ENCODE assay signal across 9 cellular contexts in genomic region chr19:49340069-49340864, GRCh38. TPM values are rescaled to one million over a fixed set of nuclear protein-coding genes. Genes with fewer than 3 reads are reported as not detected.
DNase-seq lines count a peak whose midpoint lies in the region; ATAC-seq and TF ChIP-seq lines count a peak whose summit lies in the region.
"Had no signal": no experiment of that assay in that cellular context is flagged by ENCODE, and none has a peak within 500 bp of the region (broad histone marks: within the 10 kb centered on the region; RNA-seq: fewer than 3 reads in every experiment).

No MANE protein-coding gene starts in this region.

- no peak overlapping the region for H3K4me2 ChIP-seq in SK-N-SH

- POLR2A ChIA-PET in SK-N-SH (lab: Yijun Ruan, JAX) = no interaction called here

- H3K36me3 ChIP-seq in CD4-positive, CD25-positive, alpha-beta regulatory T cell (ENCODE audit: control insufficient read depth, insufficient read depth, low read length) = peaks cover 14% of the 10 kb centered on the region
- H3K36me3 ChIP-seq in SK-N-MC (ENCODE audit: insufficient read depth, low read length) = peaks cover 47% of the 10 kb centered on the region
- peaks cover 3 to 23% (median 7%) of the 10 kb centered on the region in 3 donors for H3K36me3 ChIP-seq in skeletal muscle tissue (ENCODE audit: control insufficient read depth in 3 of 3, insufficient read depth in 3 of 3, low read length in 3 of 3)
- peaks cover 21 to 23% of the 10 kb centered on the region in 2 experiments for H3K36me3 ChIP-seq in SK-N-SH (replicated peaks in 1 of 2; ENCODE audit: control insufficient read depth in 1 of 2, insufficient read depth in 2 of 2, low read length in 1 of 2)

- H2AFZ ChIP-seq in SK-N-SH (ENCODE audit: low read depth) = no peak overlapping the region

- no peak for TF ChIP-seq CTCF in SK-N-SH (IDR thresholded peaks at IDR 0.05)

- H3K4me1 ChIP-seq in CD4-positive, CD25-positive, alpha-beta regulatory T cell (ENCODE audit: control insufficient read depth, insufficient read depth, low read length, poor library complexity, severe bottlenecking) = peaks cover 33% of the 10 kb centered on the region
- H3K4me1 ChIP-seq in skeletal muscle tissue (ENCODE audit: control insufficient read depth in 3 of 3, insufficient read depth in 3 of 3, low read length in 3 of 3) (peaks cover 12 to 17% (median 13%) of the 10 kb centered on the region in 3 donors), SK-N-SH (ENCODE audit: control insufficient read depth in 1 of 2, insufficient read depth in 2 of 2, low read depth in 1 of 2, low read length in 1 of 2) (peaks cover 0 to 6% of the 10 kb centered on the region in 2 experiments; a peak in 1 of 4 replicates)

- H3K9me3 ChIP-seq in CD4-positive, CD25-positive, alpha-beta regulatory T cell (ENCODE audit: control insufficient read depth in 2 of 2, low read length in 2 of 2) = no peaks in the 10 kb centered on the region
- H3K9me3 ChIP-seq in SK-N-MC (ENCODE audit: low read depth, low read length) (no peaks in the 10 kb centered on the region), skeletal muscle tissue (ENCODE audit: control insufficient read depth in 3 of 3, low read length in 3 of 3) (no peaks in the 10 kb centered on the region), SK-N-SH (no peaks in the 10 kb centered on the region)

- no peak overlapping the region for H3K4me3 ChIP-seq in CD4-positive, CD25-positive, alpha-beta regulatory T cell (ENCODE audit: low read depth, low read length)
- H3K4me3 ChIP-seq in SK-N-MC = peak overlapping the region; percentile 76
- H3K4me3 ChIP-seq in skeletal muscle tissue (ENCODE audit: low read length in 3 of 3) = peak overlapping the region; percentile 51 to 61 (median 56)
- H3K4me3 ChIP-seq in SK-N-SH (ENCODE audit: low read depth in 2 of 2, low read length in 1 of 2) = no peak overlapping the region

- H3K9ac ChIP-seq in SK-N-MC (ENCODE audit: insufficient read length) (peak overlapping the region; percentile 49), skeletal muscle tissue (ENCODE audit: low read depth in 1 of 3, low read length in 3 of 3) (peak overlapping the region in 2 of 3 donors; percentile 2 to 45), SK-N-SH (no peak overlapping the region)

- H4K20me1 ChIP-seq in SK-N-SH (ENCODE audit: insufficient read depth) = peaks cover 2% of the 10 kb centered on the region; the same call in 1 of the 2 replicates

- WGBS in SK-N-SH (ENCODE audit: low lambda C conversion rate) = 61% methylated on average over 36 of the region's 36 CpGs

- peak; percentile 11 for TF ChIP-seq POLR2A in GM19099 (IDR thresholded peaks at IDR 0.05; ENCODE audit: extremely low read depth, insufficient read length, low read depth)

- H3K79me2 ChIP-seq in SK-N-SH (ENCODE audit: insufficient read depth) = no peaks in the 10 kb centered on the region

- peaks cover 5 to 48% (median 23%) of the 10 kb centered on the region in 4 donors for H3K4me1 Mint-ChIP-seq in CD4-positive, CD25-positive, alpha-beta regulatory T cell

- H3K27me3 ChIP-seq in CD4-positive, CD25-positive, alpha-beta regulatory T cell (ENCODE audit: control insufficient read depth, insufficient read depth, low read length) = no peaks in the 10 kb centered on the region
- peaks cover 0 to 16% (median 11%) of the 10 kb centered on the region in 3 donors for H3K27me3 ChIP-seq in skeletal muscle tissue (ENCODE audit: control insufficient read depth in 3 of 3, insufficient read depth in 3 of 3, low read length in 3 of 3)
- no peaks in the 10 kb centered on the region for H3K27me3 ChIP-seq in SK-N-SH (ENCODE audit: insufficient read depth)

- H3K9me3 Mint-ChIP-seq in CD4-positive, CD25-positive, alpha-beta regulatory T cell = peaks cover 0 to 1% (median 0%) of the 10 kb centered on the region in 7 donors

- H3F3A ChIP-seq in SK-N-SH (replicated peaks; ENCODE audit: insufficient read depth) = no peaks in the 10 kb centered on the region

- intact Hi-C loops in left ventricle myocardium superior (cut with micrococcal nuclease) = no loop called here

- TF ChIP-seq EP300 in SK-N-SH (IDR thresholded peaks at IDR 0.05; ENCODE audit: borderline replicate concordance in 1 of 2, low read depth in 1 of 2, low read length in 1 of 2) = no peak

- H3K4me3 Mint-ChIP-seq in CD4-positive, CD25-positive, alpha-beta regulatory T cell = peak overlapping the region in 2 of 4 donors; percentile 43 to 50

- no peak overlapping the region for H3K27ac ChIP-seq in CD4-positive, CD25-positive, alpha-beta regulatory T cell (ENCODE audit: insufficient read depth, low read length, poor library complexity, severe bottlenecking)
- H3K27ac ChIP-seq in SK-N-MC (peak overlapping the region; percentile 95), skeletal muscle tissue (ENCODE audit: low read depth, low read length) (peak overlapping the region; percentile 71), SK-N-SH (ENCODE audit: low read depth in 2 of 2, low read length in 1 of 2) (no peak overlapping the region)
- H3K27ac ChIP-seq: foreskin keratinocyte had no signal

- no peak for DNase-seq in CD4-positive, CD25-positive, alpha-beta regulatory T cell
- peak; percentile 44 for DNase-seq in SK-N-MC (ENCODE audit: low read depth, low spot score)
- DNase-seq in left ventricle myocardium superior = peak; percentile 79
- no peak for DNase-seq in SK-N-SH

- no peaks in the 10 kb centered on the region for H3K9me2 ChIP-seq in SK-N-SH

- no peak for ATAC-seq in CD4-positive, CD25-positive, alpha-beta regulatory T cell (ENCODE audit: low read depth in 2 of 2)
- ATAC-seq in HG03378 (IDR thresholded peaks at IDR 0.05; ENCODE audit: unreplicated experiment) = peak; percentile 56
- peak; percentile 42 for ATAC-seq in left ventricle myocardium superior
- no peak for ATAC-seq in SK-N-SH treated with all-trans-retinoic acid at 6 μM for 48 hours

- H3K27me3 Mint-ChIP-seq in CD4-positive, CD25-positive, alpha-beta regulatory T cell = no peaks in the 10 kb centered on the region

- peak overlapping the region in 2 of 3 donors; percentile 59 to 80 for H3K27ac Mint-ChIP-seq in CD4-positive, CD25-positive, alpha-beta regulatory T cell

- no peak for TF ChIP-seq RAD21 in SK-N-SH (IDR thresholded peaks at IDR 0.05; ENCODE audit: low read length)

- H3K36me3 Mint-ChIP-seq in CD4-positive, CD25-positive, alpha-beta regulatory T cell = peaks cover 42% of the 10 kb centered on the region

- CTCF ChIA-PET in SK-N-SH (lab: Yijun Ruan, JAX) = interaction anchor here (0.5 kb wide), 1 partner anchor 595 kb away, joined by 3 read pairs; no protein-coding TSS in a partner anchor

TF ChIP-seq in SK-N-SH, 30 proteins besides CTCF, POLR2A, EP300 and RAD21 (continues in another document):
- no peak for TF ChIP-seq MXI1 (IDR thresholded peaks at IDR 0.05; ENCODE audit: low read depth, low read length)
- no peak for TF ChIP-seq YY1 (IDR thresholded peaks at IDR 0.05; ENCODE audit: low read depth)
- no peak for TF ChIP-seq NFIC (IDR thresholded peaks at IDR 0.05; ENCODE audit: borderline replicate concordance)
- no peak for TF ChIP-seq NRF1 (IDR thresholded peaks at IDR 0.05; ENCODE audit: low read depth, low read length)

TF ChIP-seq in SK-N-SH treated with all-trans-retinoic acid at 6 μM for 48 hours, 23 proteins besides CTCF, POLR2A, EP300 and RAD21 (continues in another document):
- TF ChIP-seq SNAI2 (CRISPR knock-in tag; IDR thresholded peaks at IDR 0.05) (no peak), OSR1 (CRISPR knock-in tag; IDR thresholded peaks at IDR 0.05) (no peak)

RNA-seq across cellular contexts. Expression of gene CD37, which starts 5.1 kb away (rescaled TPM):
- total RNA-seq in CD4-positive, CD25-positive, alpha-beta regulatory T cell = 351 TPM
- polyA plus RNA-seq in CD4-positive, CD25-positive, alpha-beta regulatory T cell = 100 to 1,000 TPM; 149 to 187 (median 162) TPM
- total RNA-seq in left ventricle myocardium superior (6.5 TPM), skeletal muscle tissue (7.8 TPM)
- not detected in 2 replicates for polyA plus RNA-seq in SK-N-SH (2012; rRNA removed)
- not detected in 2 replicates for polyA plus RNA-seq in SK-N-SH (2012; cell fraction: cytosol; rRNA removed)
- 0.50 TPM in 1 of 2 replicates, not detected in the other for polyA plus RNA-seq in SK-N-SH (2012; cell fraction: nucleus; rRNA removed)
- total RNA-seq: foreskin keratinocyte had no signal
- polyA plus RNA-seq: foreskin keratinocyte had no signal

RNA-seq across cellular contexts. Expression of gene SLC6A16, which starts 15.3 kb away (rescaled TPM):
- total RNA-seq in CD4-positive, CD25-positive, alpha-beta regulatory T cell = 8.6 TPM
- 1 to 10 TPM in 3 of 4 donors, under 1 TPM in 1; 0.81 to 2.0 (median 1.4) TPM for polyA plus RNA-seq in CD4-positive, CD25-positive, alpha-beta regulatory T cell
- total RNA-seq in left ventricle myocardium superior (1.1 TPM), skeletal muscle tissue (not detected)
- polyA plus RNA-seq in SK-N-SH (2012; rRNA removed) = 0.33 and 0.80 TPM in 2 replicates
- 0.20 and 0.41 TPM in 2 replicates for polyA plus RNA-seq in SK-N-SH (2012; cell fraction: cytosol; rRNA removed)
- polyA plus RNA-seq in SK-N-SH (2012; cell fraction: nucleus; rRNA removed) = 2.7 and 6.3 TPM in 2 replicates
- total RNA-seq: foreskin keratinocyte had no signal

RNA-seq across cellular contexts. Expression of gene TEAD2, which starts 21.9 kb away (rescaled TPM):
- not detected for total RNA-seq in CD4-positive, CD25-positive, alpha-beta regulatory T cell
- polyA plus RNA-seq in CD4-positive, CD25-positive, alpha-beta regulatory T cell = not detected
- total RNA-seq in left ventricle myocardium superior = 62.7 TPM
- total RNA-seq in skeletal muscle tissue = 31.3 TPM
- polyA plus RNA-seq in SK-N-SH (2012; rRNA removed) = 24.7 and 27.9 TPM in 2 replicates
- 17.4 and 22.3 TPM in 2 replicates for polyA plus RNA-seq in SK-N-SH (2012; cell fraction: cytosol; rRNA removed)
- polyA plus RNA-seq in SK-N-SH (2012; cell fraction: nucleus; rRNA removed) = 32.3 and 39.7 TPM in 2 replicates

RNA-seq across cellular contexts. Expression of gene DKKL1, which starts 23.4 kb away (rescaled TPM):
- total RNA-seq in CD4-positive, CD25-positive, alpha-beta regulatory T cell = not detected
- polyA plus RNA-seq in CD4-positive, CD25-positive, alpha-beta regulatory T cell = not detected
- total RNA-seq in left ventricle myocardium superior = not detected
- total RNA-seq in skeletal muscle tissue = 0.52 TPM
- polyA plus RNA-seq in SK-N-SH (2012; rRNA removed) = 0.36 and 0.47 TPM in 2 replicates
- 0.26 and 0.40 TPM in 2 replicates for polyA plus RNA-seq in SK-N-SH (2012; cell fraction: cytosol; rRNA removed)
- polyA plus RNA-seq in SK-N-SH (2012; cell fraction: nucleus; rRNA removed) = 0.55 and 0.82 TPM in 2 replicates

RNA-seq across cellular contexts. Expression of gene KASH5, which starts 47.8 kb away (rescaled TPM):
- not detected for total RNA-seq in CD4-positive, CD25-positive, alpha-beta regulatory T cell
- polyA plus RNA-seq in CD4-positive, CD25-positive, alpha-beta regulatory T cell = not detected
- not detected for total RNA-seq in left ventricle myocardium superior
- total RNA-seq in skeletal muscle tissue = not detected
- 0.03 and 0.20 TPM in 2 replicates for polyA plus RNA-seq in SK-N-SH (2012; rRNA removed)
- 0.06 and 0.08 TPM in 2 replicates for polyA plus RNA-seq in SK-N-SH (2012; cell fraction: cytosol; rRNA removed)
- polyA plus RNA-seq in SK-N-SH (2012; cell fraction: nucleus; rRNA removed) = 0.42 and 0.52 TPM in 2 replicates
- total RNA-seq: foreskin keratinocyte had no signal
- polyA plus RNA-seq: foreskin keratinocyte had no signal

Comparison
In these comparisons a context has a peak if more than half of its experiments do, and no peak if none do; other contexts are left out.
1. ATAC-seq: peak in HG03378 (single experiment) and left ventricle myocardium superior (single experiment); none in CD4-positive, CD25-positive, alpha-beta regulatory T cell (0 of 2) and SK-N-SH treated with all-trans-retinoic acid at 6 μM for 48 hours (single experiment).
2. DNase-seq: peak in SK-N-MC (single experiment) and left ventricle myocardium superior (single experiment); none in CD4-positive, CD25-positive, alpha-beta regulatory T cell (0 of 3) and SK-N-SH (single experiment).
3. H3K27ac ChIP-seq: peak in SK-N-MC (single experiment) and skeletal muscle tissue (single experiment); none in CD4-positive, CD25-positive, alpha-beta regulatory T cell (single experiment) and SK-N-SH (0 of 2).
4. H3K4me3 ChIP-seq: peak in SK-N-MC (single experiment) and skeletal muscle tissue (3 of 3); none in CD4-positive, CD25-positive, alpha-beta regulatory T cell (single experiment) and SK-N-SH (0 of 2).
5. RNA of gene CD37, which starts 5.1 kb away (total RNA-seq): 351 TPM in CD4-positive, CD25-positive, alpha-beta regulatory T cell (single experiment); 7.8 TPM in skeletal muscle tissue (single experiment) and 6.5 TPM in left ventricle myocardium superior (single experiment); every median in the first group is over 10 times any median in the second.
6. RNA of gene TEAD2, which starts 21.9 kb away (total RNA-seq): 62.7 TPM in left ventricle myocardium superior (single experiment) and 31.3 TPM in skeletal muscle tissue (single experiment); not detected in CD4-positive, CD25-positive, alpha-beta regulatory T cell (single experiment); every median in the first group is over 10 times any median in the second.